In genomic region chr4:170522427-170522970, GRCh38 we compare ENCODE assay signal across 23 cellular contexts.
"Had no signal": no experiment of that assay in that cellular context is flagged by ENCODE, and none has a peak within 500 bp of the region (broad histone marks: within the 10 kb centered on the region; RNA-seq: fewer than 3 reads in every experiment).

No MANE protein-coding gene starts in this region.

- H3K4me1 ChIP-seq: Peyer's patch had no signal

- H3K36me3 ChIP-seq: brain microvascular endothelial cell, Peyer's patch had no signal

- H3K27ac ChIP-seq: brain microvascular endothelial cell, Peyer's patch had no signal

- DNase-seq: activated CD4-positive, alpha-beta T cell treated with anti-CD3 and anti-CD28 coated beads, Interleukin-2, amount 10 ng/mL, durations not matched to agents 24 days and 14 days; activated CD4-positive, alpha-beta T cell treated with anti-CD3 and anti-CD28 coated beads, Interleukin-2, amount 50 U/mL, for 4 hours; activated CD8-positive, alpha-beta T cell treated with anti-CD3 and anti-CD28 coated beads for 36 hours; activated effector memory CD4-positive, alpha-beta T cell treated with anti-CD3 and anti-CD28 coated beads, Interleukin-2, amount 50 U/mL, for 16 hours; activated naive CD4-positive, alpha-beta T cell; activated naive CD4-positive, alpha-beta T cell treated with anti-CD3 and anti-CD28 coated beads, Interleukin-2, amount 50 U/mL, for 16 hours; activated naive CD8-positive, alpha-beta T cell treated with anti-CD3 and anti-CD28 coated beads for 36 hours; activated T-cell treated with anti-CD3 and anti-CD28 coated beads, Interleukin-2, amount 50 U/mL, for 1 hour; activated T-cell treated with anti-CD3 and anti-CD28 coated beads, Interleukin-2, amount 50 U/mL, for 72 hours; amniotic stem cell; aorta; brain microvascular endothelial cell; Karpas-422; NCI-H1105; NCI-H1417 treated with DMSO at 0.1 percent for 48 hours; NCI-H187 treated with DMSO at 0.1 percent for 48 hours; NCI-H345; NCI-H524 treated with DMSO at 0.1 percent for 48 hours; PC-3; Peyer's patch; RPMI8226 had no signal

- H3K9me3 ChIP-seq: Peyer's patch had no signal

- FAIRE-seq: TTC549 had no signal

- H3K27me3 ChIP-seq: brain microvascular endothelial cell, Peyer's patch had no signal

- ATAC-seq: activated CD8-positive, alpha-beta T cell treated with anti-CD3 and anti-CD28 coated beads for 36 hours; activated T-cell treated with anti-CD3 and anti-CD28 coated beads, Interleukin-2, amount 50 U/mL, for 72 hours; activated T-helper 17 cell treated with anti-CD3 and anti-CD28 coated beads, Interleukin-2, amount 50 U/mL, for 72 hours; PC-3 had no signal

- H3K4me3 ChIP-seq: Peyer's patch had no signal
